Comparison of ENCODE assay signal across 8 cellular contexts in the genomic region with DNA sequence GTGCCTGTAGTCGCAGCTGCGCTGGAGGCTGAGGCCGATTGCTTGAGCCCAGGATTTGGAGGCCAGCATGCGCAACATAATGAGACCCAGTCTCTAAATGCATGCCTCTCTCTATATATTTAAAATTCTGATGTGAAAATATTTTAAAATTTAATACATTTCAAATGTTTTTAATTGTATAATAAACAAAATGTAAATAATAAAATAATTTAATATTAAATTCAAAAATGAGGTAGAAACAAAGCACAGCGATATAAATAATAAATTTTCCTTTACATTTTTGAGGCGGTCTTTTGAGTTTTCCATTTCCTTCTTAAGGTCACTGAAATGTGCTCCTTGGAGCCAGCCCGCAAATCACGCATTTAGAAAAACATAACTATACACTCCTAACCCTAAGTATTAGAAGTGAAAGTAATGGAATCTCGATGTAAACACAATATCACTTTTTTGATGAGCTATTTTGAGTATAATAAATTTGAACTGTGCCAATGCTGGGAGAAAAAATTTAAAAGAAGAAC. TPM values are rescaled to one million over a fixed set of nuclear protein-coding genes. Genes with fewer than 3 reads are reported as not detected.
DNase-seq lines count a peak whose midpoint lies in the region; TF ChIP-seq lines count a peak whose summit lies in the region.

No MANE protein-coding gene starts in this region.

- no peak overlapping the region for H2BK20ac ChIP-seq in H9 (ENCODE audit: low read depth, low read length, poor library complexity, severe bottlenecking)

- peak overlapping the region; percentile 98 to 99 for H3K4me3 Mint-ChIP-seq in H9

- no peak overlapping the region for H3K23ac ChIP-seq in H9 (ENCODE audit: insufficient read length, low read depth, low read length)

- H3K27me3 Mint-ChIP-seq in H9 (ENCODE audit: low read depth), result 0 out of 2 replicates have a peak, but pooled peaks cover 1% of the 10 kb centered on the region

- no peaks in the 10 kb centered on the region for H3F3A ChIP-seq in OCI-LY1 (ENCODE audit: insufficient read depth, low read length)

- H3K27me3 ChIP-seq in H9 (ENCODE audit: insufficient read depth, low read length) (no peaks in the 10 kb centered on the region), OCI-LY1 (ENCODE audit: insufficient read depth, low read length) (no peaks in the 10 kb centered on the region)

- peaks cover 28% of the 10 kb centered on the region; the same call in 1 of the 2 replicates for H3K79me2 ChIP-seq in H9 (ENCODE audit: insufficient read depth, low read length)
- peaks cover 44% of the 10 kb centered on the region for H3K79me2 ChIP-seq in OCI-LY1 (ENCODE audit: insufficient read depth, low read length)

- H3K23me2 ChIP-seq in H9 (ENCODE audit: insufficient read length, low read depth, low read length, poor library complexity, severe bottlenecking), result peaks cover 3% of the 10 kb centered on the region

- H3K4me1 ChIP-seq in H9 (ENCODE audit: insufficient read depth, low read length), result no peaks in the 10 kb centered on the region; the same call in 1 of the 2 replicates
- peaks cover 36% of the 10 kb centered on the region for H3K4me1 ChIP-seq in OCI-LY1 (ENCODE audit: insufficient read depth, low read length, severe bottlenecking)

- H3K9me3 ChIP-seq in H9 (ENCODE audit: control insufficient read depth, low read depth, low read length) (no peaks in the 10 kb centered on the region), OCI-LY1 (ENCODE audit: low read length) (no peaks in the 10 kb centered on the region)

- H3K36me3 ChIP-seq in OCI-LY1 (ENCODE audit: insufficient read depth, low read length), result peaks cover 39% of the 10 kb centered on the region

- peak overlapping the region; percentile 67 to 100 (median 96) for H3K27ac Mint-ChIP-seq in H9

- no peak overlapping the region for H3K56ac ChIP-seq in H9 (ENCODE audit: insufficient read length, low read depth, low read length)

- no peaks in the 10 kb centered on the region for H3K9me2 ChIP-seq in OCI-LY1 (ENCODE audit: low read depth, low read length)

- no peak overlapping the region for H2BK5ac ChIP-seq in H9 (ENCODE audit: insufficient read length, low read length)

- H3K4me1 Mint-ChIP-seq in H9, result peaks cover 28 to 30% of the 10 kb centered on the region in 2 experiments

- no peak overlapping the region for H4K5ac ChIP-seq in H9 (ENCODE audit: insufficient read length, low read depth, low read length)

- TF ChIP-seq CTCF in GM12864 (IDR thresholded peaks at IDR 0.05; ENCODE audit: low read depth, low read length, missing control alignments), result no peak
- TF ChIP-seq CTCF in H9 (conservative IDR thresholded peaks at IDR 0.05), result no peak
- TF ChIP-seq CTCF in OCI-LY1 (IDR thresholded peaks at IDR 0.05; ENCODE audit: low read length), result no peak
- TF ChIP-seq CTCF in fibroblast of pulmonary artery (IDR thresholded peaks at IDR 0.05; ENCODE audit: low read length, missing control alignments), result no peak

- H4K20me1 ChIP-seq in H9 (ENCODE audit: control insufficient read depth, insufficient read depth, insufficient read length) (no peaks in the 10 kb centered on the region), OCI-LY1 (ENCODE audit: insufficient read depth, low read length) (no peaks in the 10 kb centered on the region; the same call in 1 of the 2 replicates)

- H3T11ph ChIP-seq in H9 (ENCODE audit: low read length), result no peak overlapping the region

- H4K91ac ChIP-seq in H9 (ENCODE audit: insufficient read length, low read depth, low read length), result no peak overlapping the region

- no peak overlapping the region for H2BK12ac ChIP-seq in H9 (ENCODE audit: insufficient read length, low read depth, low read length)

- H3K79me1 ChIP-seq in H9 (ENCODE audit: insufficient read depth, low read depth, low read length, poor library complexity, severe bottlenecking), result no peaks in the 10 kb centered on the region

- peaks cover 15 to 27% (median 20%) of the 10 kb centered on the region in 3 experiments; a peak in 6 of 7 replicates for H3K36me3 Mint-ChIP-seq in H9 (ENCODE audit: insufficient read depth in 1 of 3, low read depth in 3 of 3)

- peak overlapping the region; percentile 25 for H3K9ac ChIP-seq in H9 (ENCODE audit: extremely low read depth, insufficient read length, low read length)
- H3K9ac ChIP-seq in OCI-LY1 (ENCODE audit: low read length), result peak overlapping the region; percentile 94

- H3K4me3 ChIP-seq in GM12864 (ENCODE audit: low read depth, low read length) (peak overlapping the region; percentile 76), OCI-LY1 (ENCODE audit: low read depth, low read length, poor library complexity, severe bottlenecking) (peak overlapping the region; percentile 93), fibroblast of pulmonary artery (replicated peaks; ENCODE audit: low read depth, low read length) (peak overlapping the region; percentile 74), skeletal muscle cell (ENCODE audit: low read depth, low read length) (peak overlapping the region; percentile 86)

- H3K18ac ChIP-seq in H9 (ENCODE audit: insufficient read length, low read depth, low read length), result no peak overlapping the region

- no peak overlapping the region for H3K14ac ChIP-seq in H9 (ENCODE audit: insufficient read depth, low read length)

- H4K8ac ChIP-seq in H9 (replicated peaks; ENCODE audit: insufficient read length, low read depth, low read length), result no peak overlapping the region

- no peak overlapping the region for H3K4ac ChIP-seq in H9 (ENCODE audit: low read depth, low read length)

- no peak overlapping the region for H2BK120ac ChIP-seq in H9 (ENCODE audit: low read depth, low read length, poor library complexity, severe bottlenecking)

- H2AFZ ChIP-seq in H9 (ENCODE audit: low read length) (peak overlapping the region; percentile 85), OCI-LY1 (ENCODE audit: low read length) (peak overlapping the region; percentile 100)

- no peaks in the 10 kb centered on the region; a peak in 1 of 5 replicates for H3K9me3 Mint-ChIP-seq in H9

- H3K4me2 ChIP-seq in H9 (ENCODE audit: insufficient read depth, insufficient read length, low read length) (no peak overlapping the region), OCI-LY1 (ENCODE audit: low read length) (peak overlapping the region; percentile 96)

- DNase-seq in GM12864 (ENCODE audit: low read depth) (no peak), H9 (no peak), fibroblast of pulmonary artery (ENCODE audit: low read depth) (no peak), skeletal muscle cell (ENCODE audit: low read depth) (no peak), SIG-M5 treated with dmso at 0.1 percent for 504 hours (lab: John Stamatoyannopoulos, UW; ENCODE audit: unreplicated experiment) (no peak), nucleus accumbens (lab: John Stamatoyannopoulos, UW) (no peak), mesenteric fat pad (ENCODE audit: low spot score) (no peak)

- no peak overlapping the region for H2AK5ac ChIP-seq in H9 (ENCODE audit: insufficient read length, low read length)

- H3K27ac ChIP-seq in H9 (ENCODE audit: insufficient read length, low read depth, low read length), result no peak overlapping the region
- H3K27ac ChIP-seq in OCI-LY1 (ENCODE audit: low read depth, low read length, poor library complexity, severe bottlenecking), result no peak overlapping the region

- no peak overlapping the region for H2BK15ac ChIP-seq in H9 (ENCODE audit: low read depth, low read length)

- WGBS in H9 (ENCODE audit: extremely low coverage, insufficient read length, low lambda C conversion rate), result no CpG with 5 or more reads among the region's 9 CpGs

RNA-seq across cellular contexts. Expression of gene CDK1, which starts 0.5 kb away (rescaled TPM):
- total RNA-seq in H9 (2021) (75.2 and 78.9 TPM in 2 replicates), mesenteric fat pad (0.45 TPM)

Comparison
In these comparisons a context has a peak if more than half of its experiments do, and no peak if none do; other contexts are left out.
1. RNA of gene CDK1, which starts 0.5 kb away (total RNA-seq): 75.2 to 78.9 TPM in H9; 0.45 TPM in mesenteric fat pad (single experiment); every median in the first group is over 10 times any median in the second.
2. Peak in every context shown above with its lines, with median percentiles within 50 percentile points of each other: H3K4me3 ChIP-seq.